9 cellular contexts compared by ENCODE assay signal in genomic region chr2:218291318-218291933, GRCh38. TPM values are rescaled to one million over a fixed set of nuclear protein-coding genes. Genes with fewer than 3 reads are reported as not detected.
DNase-seq lines count a peak whose midpoint lies in the region; ATAC-seq, FAIRE-seq and TF ChIP-seq lines count a peak whose summit lies in the region.
"Had no signal": no experiment of that assay in that cellular context is flagged by ENCODE, and none has a peak within 500 bp of the region (broad histone marks: within the 10 kb centered on the region; RNA-seq: fewer than 3 reads in every experiment).

No MANE protein-coding gene starts in this region.

- no peak for TF ChIP-seq CTCF in astrocyte of the spinal cord (IDR thresholded peaks at IDR 0.05; ENCODE audit: low read depth, low read length)
- no peak for TF ChIP-seq CTCF in kidney epithelial cell (IDR thresholded peaks at IDR 0.05; ENCODE audit: insufficient read depth, low read length, poor library complexity, severe bottlenecking)

- peak overlapping the region; percentile 94 for H3K27ac ChIP-seq in temporal lobe (ENCODE audit: low read depth, low read length)

- H3K27me3 ChIP-seq in kidney epithelial cell (ENCODE audit: control insufficient read depth, insufficient read depth, low read length) = no peaks in the 10 kb centered on the region

- H3K9me3 Mint-ChIP-seq in activated naive CD4-positive, alpha-beta T cell treated with anti-CD3 and anti-CD28 coated beads, Interleukin-2, amount 10 ng/mL, durations not matched to agents 7 days and 5 days = no peaks in the 10 kb centered on the region

- peak overlapping the region; percentile 88 for H3K27ac Mint-ChIP-seq in activated naive CD4-positive, alpha-beta T cell treated with anti-CD3 and anti-CD28 coated beads, Interleukin-2, amount 10 ng/mL, durations not matched to agents 7 days and 5 days

- in situ Hi-C loops in astrocyte of the spinal cord (cut with HindIII; ENCODE audit: low sequenced_read_pairs) = no loop called here

- ATAC-seq in HG03354 (IDR thresholded peaks at IDR 0.05; ENCODE audit: poor library complexity, severe bottlenecking, unreplicated experiment) = no peak

- peaks cover 17% of the 10 kb centered on the region for H3K36me3 Mint-ChIP-seq in activated naive CD4-positive, alpha-beta T cell treated with anti-CD3 and anti-CD28 coated beads, Interleukin-2, amount 10 ng/mL, durations not matched to agents 7 days and 5 days

- H3K4me3 ChIP-seq in astrocyte of the spinal cord (ENCODE audit: low read depth, low read length) (peak overlapping the region; percentile 77), kidney epithelial cell (ENCODE audit: low read depth, low read length) (peak overlapping the region; percentile 70)

- CTCF ChIA-PET in activated naive CD4-positive, alpha-beta T cell treated with anti-CD3 and anti-CD28 coated beads, Interleukin-2, amount 10 ng/mL, durations not matched to agents 7 days and 5 days (lab: Charles Lee) = interaction anchor here (0.6 to 15.2 kb wide), 8 partner anchors 8 to 357 kb away, joined by 3 to 195 read pairs (median 4); partner anchors contain the start of genes AAMP, CATIP and PNKD

- FAIRE-seq in RCC 7860 (lab: Jason Lieb, UNC) = no peak
- FAIRE-seq: colon had no signal

- H3K36me3 ChIP-seq in kidney epithelial cell (ENCODE audit: control insufficient read depth, insufficient read depth, low read length) = no peaks in the 10 kb centered on the region

- H3K27me3 Mint-ChIP-seq in activated naive CD4-positive, alpha-beta T cell treated with anti-CD3 and anti-CD28 coated beads, Interleukin-2, amount 10 ng/mL, durations not matched to agents 7 days and 5 days = peaks cover 4% of the 10 kb centered on the region

- peaks cover 78% of the 10 kb centered on the region for H3K4me1 Mint-ChIP-seq in activated naive CD4-positive, alpha-beta T cell treated with anti-CD3 and anti-CD28 coated beads, Interleukin-2, amount 10 ng/mL, durations not matched to agents 7 days and 5 days

- peak; percentile 51 for DNase-seq in activated naive CD4-positive, alpha-beta T cell treated with anti-CD3 and anti-CD28 coated beads, Interleukin-2, amount 10 ng/mL, durations not matched to agents 7 days and 5 days
- no peak for DNase-seq in activated naive CD4-positive, alpha-beta T cell treated with Interleukin-2 at 50 U/mL for 16 hours
- DNase-seq in astrocyte of the spinal cord (ENCODE audit: low read depth, low spot score) (no peak), kidney epithelial cell (ENCODE audit: low read depth) (no peak), RCC 7860 (ENCODE audit: low spot score) (no peak), DMS 273 treated with DMSO at 0.1 percent for 48 hours (lab: John Stamatoyannopoulos, UW) (no peak)

- H3K4me3 Mint-ChIP-seq in activated naive CD4-positive, alpha-beta T cell treated with anti-CD3 and anti-CD28 coated beads, Interleukin-2, amount 10 ng/mL, durations not matched to agents 7 days and 5 days = peak overlapping the region; percentile 78

RNA-seq across cellular contexts. Expression of gene TMBIM1, which starts 0.9 kb away (rescaled TPM):
- total RNA-seq in kidney epithelial cell (155 and 160 TPM in 2 replicates), temporal lobe (8.1 TPM)

RNA-seq across cellular contexts. Expression of gene PNKD, which starts 21.1 kb away (rescaled TPM):
- total RNA-seq in kidney epithelial cell (36.8 and 45.4 TPM in 2 replicates), temporal lobe (18.7 TPM)

RNA-seq across cellular contexts. Expression of gene AAMP, which starts 21.5 kb away (rescaled TPM):
- total RNA-seq in kidney epithelial cell (173 and 174 TPM in 2 replicates), temporal lobe (94.2 TPM)

RNA-seq across cellular contexts. Expression of gene GPBAR1, which starts 30.6 kb away (rescaled TPM):
- total RNA-seq in kidney epithelial cell = 0.92 TPM in 1 of 2 replicates, not detected in the other
- 0.25 TPM for total RNA-seq in temporal lobe

Comparison
In these comparisons a context has a peak if more than half of its experiments do, and no peak if none do; other contexts are left out.
1. RNA of gene TMBIM1, which starts 0.9 kb away (total RNA-seq): 155 to 160 TPM in kidney epithelial cell; 8.1 TPM in temporal lobe (single experiment); every median in the first group is over 10 times any median in the second.